Comparison of ENCODE assay signal across 12 cellular contexts in the genomic region with DNA sequence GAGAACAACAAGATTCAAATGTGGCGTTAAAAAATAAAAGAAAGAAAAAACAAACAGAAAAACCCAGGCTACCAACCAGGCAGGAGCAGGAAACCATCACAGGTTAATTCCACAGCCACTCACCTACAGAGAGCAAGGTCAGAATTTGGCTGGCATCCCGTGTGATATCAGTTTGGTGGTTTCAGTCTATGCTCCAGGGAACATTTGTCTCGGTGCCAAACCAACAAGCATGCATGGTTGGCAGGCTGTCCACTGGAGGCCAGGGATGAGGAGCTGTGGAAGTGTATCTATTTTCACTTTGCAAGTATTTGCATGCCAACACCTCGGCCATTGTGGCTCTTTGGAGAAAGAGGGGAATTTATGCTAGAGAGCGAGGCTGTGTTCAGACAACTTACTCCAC. TPM values are rescaled to one million over a fixed set of nuclear protein-coding genes. Genes with fewer than 3 reads are reported as not detected.
DNase-seq lines count a peak whose midpoint lies in the region; ATAC-seq and TF ChIP-seq lines count a peak whose summit lies in the region.
"Had no signal": no experiment of that assay in that cellular context is flagged by ENCODE, and none has a peak within 500 bp of the region (broad histone marks: within the 10 kb centered on the region; RNA-seq: fewer than 3 reads in every experiment).

No MANE protein-coding gene starts in this region.

- no peak overlapping the region for H3K27ac Mint-ChIP-seq in natural killer cell treated with Interleukin-12 subunit alpha and Interleukin-12 subunit beta and Interleukin-15 and Interleukin-18, amount 100 ng/mL, for 72 hours
- H3K27ac Mint-ChIP-seq: activated CD4-positive, alpha-beta T cell treated with anti-CD3 and anti-CD28 coated beads, Interleukin-2, amount 10 ng/mL, durations not matched to agents 7 days and 5 days had no signal

- H3K4me3 ChIP-seq in fibroblast of mammary gland (ENCODE audit: control insufficient read depth, low read depth, low read length) (no peak overlapping the region), prostate gland (no peak overlapping the region), osteoblast (ENCODE audit: insufficient read depth, low read length) (no peak overlapping the region)
- H3K4me3 ChIP-seq: coronary artery had no signal

- H3K27me3 ChIP-seq in prostate gland (replicated peaks; ENCODE audit: insufficient read depth): no peaks in the 10 kb centered on the region
- H3K27me3 ChIP-seq in osteoblast (ENCODE audit: insufficient read depth, low read length): no peaks in the 10 kb centered on the region

- no peaks in the 10 kb centered on the region for H3K4me1 ChIP-seq in prostate gland (replicated peaks)
- no peaks in the 10 kb centered on the region for H3K4me1 ChIP-seq in osteoblast (ENCODE audit: insufficient read depth, low read length)

- ATAC-seq in natural killer cell treated with Interleukin-12 subunit alpha and Interleukin-12 subunit beta and Interleukin-15 and Interleukin-18, amount 100 ng/mL, for 72 hours: no peak
- ATAC-seq in HG02642 (IDR thresholded peaks at IDR 0.05; ENCODE audit: poor library complexity, unreplicated experiment): no peak

- TF ChIP-seq CTCF in fibroblast of mammary gland (conservative IDR thresholded peaks at IDR 0.05; ENCODE audit: control insufficient read depth, insufficient read depth, low read depth, low read length): no peak
- TF ChIP-seq CTCF in prostate gland (IDR thresholded peaks at IDR 0.05): no peak
- no peak for TF ChIP-seq CTCF in osteoblast (IDR thresholded peaks at IDR 0.05; ENCODE audit: extremely low read depth, low read depth, low read length)

- no peak overlapping the region for H3K4me2 ChIP-seq in osteoblast (ENCODE audit: insufficient read depth, low read length)

- no peak overlapping the region for H2AFZ ChIP-seq in osteoblast (ENCODE audit: low read length)

- H3K79me2 ChIP-seq in osteoblast (ENCODE audit: insufficient read depth, low read length): no peaks in the 10 kb centered on the region

- no peaks in the 10 kb centered on the region for H4K20me1 ChIP-seq in osteoblast (ENCODE audit: insufficient read depth, low read length)

- no peaks in the 10 kb centered on the region for H3K36me3 Mint-ChIP-seq in natural killer cell treated with Interleukin-12 subunit alpha and Interleukin-12 subunit beta and Interleukin-15 and Interleukin-18, amount 100 ng/mL, for 72 hours

- no peaks in the 10 kb centered on the region for H3K36me3 ChIP-seq in prostate gland
- no peaks in the 10 kb centered on the region for H3K36me3 ChIP-seq in osteoblast (ENCODE audit: insufficient read depth, low read length)

- intact Hi-C loops in prostate gland (cut with DNase I): no loop called here

- peaks cover 2 to 12% of the 10 kb centered on the region in 2 donors for H3K27me3 Mint-ChIP-seq in natural killer cell treated with Interleukin-12 subunit alpha and Interleukin-12 subunit beta and Interleukin-15 and Interleukin-18, amount 100 ng/mL, for 72 hours
- H3K27me3 Mint-ChIP-seq: activated CD4-positive, alpha-beta T cell treated with anti-CD3 and anti-CD28 coated beads, Interleukin-2, amount 10 ng/mL, durations not matched to agents 7 days and 5 days had no signal

- TF ChIP-seq POLR2A in prostate gland (IDR thresholded peaks at IDR 0.05): no peak

- no peaks in the 10 kb centered on the region for H3K4me1 Mint-ChIP-seq in natural killer cell treated with Interleukin-12 subunit alpha and Interleukin-12 subunit beta and Interleukin-15 and Interleukin-18, amount 100 ng/mL, for 72 hours (ENCODE audit: low read depth in 2 of 2)
- H3K4me1 Mint-ChIP-seq: activated CD4-positive, alpha-beta T cell treated with anti-CD3 and anti-CD28 coated beads, Interleukin-2, amount 10 ng/mL, durations not matched to agents 7 days and 5 days had no signal

- DNase-seq in NCI-H526 (lab: John Stamatoyannopoulos, UW) (peak; percentile 82 to 86), fibroblast of mammary gland (ENCODE audit: low read depth) (peak; percentile 1), prostate gland (ENCODE audit: low spot score) (peak; percentile 7), osteoblast (ENCODE audit: insufficient read length, low spot score, missing footprints) (no peak), HuH-7 (ENCODE audit: low spot score) (no peak)
- DNase-seq in natural killer cell treated with Interleukin-12 subunit alpha and Interleukin-12 subunit beta and Interleukin-15 and Interleukin-18, amount 100 ng/mL, for 72 hours (ENCODE audit: low spot score): no peak
- DNase-seq: activated CD4-positive, alpha-beta T cell treated with anti-CD3 and anti-CD28 coated beads, Interleukin-2, amount 10 ng/mL, durations not matched to agents 7 days and 5 days; activated gamma-delta T cell treated with Interleukin-2 at 50 U/mL for 16 hours; NCI-H524 had no signal

- WGBS in prostate gland: 47% methylated on average over 5 of the region's 5 CpGs

- TF ChIP-seq RAD21 in Ishikawa (IDR thresholded peaks at IDR 0.05; ENCODE audit: low read depth): no peak

- peaks cover 9% of the 10 kb centered on the region for H3K9me3 Mint-ChIP-seq in natural killer cell treated with Interleukin-12 subunit alpha and Interleukin-12 subunit beta and Interleukin-15 and Interleukin-18, amount 100 ng/mL, for 72 hours
- H3K9me3 Mint-ChIP-seq: activated CD4-positive, alpha-beta T cell treated with anti-CD3 and anti-CD28 coated beads, Interleukin-2, amount 10 ng/mL, durations not matched to agents 7 days and 5 days had no signal

- no peak for TF ChIP-seq EP300 in Ishikawa (IDR thresholded peaks at IDR 0.05; ENCODE audit: borderline replicate concordance)

- H3K27ac ChIP-seq in prostate gland (no peak overlapping the region), osteoblast (ENCODE audit: low read depth, low read length) (no peak overlapping the region)
- H3K27ac ChIP-seq: coronary artery had no signal

- H3K9me3 ChIP-seq in prostate gland: no peaks in the 10 kb centered on the region
- H3K9me3 ChIP-seq in osteoblast (ENCODE audit: low read depth, low read length): no peaks in the 10 kb centered on the region

- H3K4me3 Mint-ChIP-seq in natural killer cell treated with Interleukin-12 subunit alpha and Interleukin-12 subunit beta and Interleukin-15 and Interleukin-18, amount 100 ng/mL, for 72 hours: no peak overlapping the region
- H3K4me3 Mint-ChIP-seq: activated CD4-positive, alpha-beta T cell treated with anti-CD3 and anti-CD28 coated beads, Interleukin-2, amount 10 ng/mL, durations not matched to agents 7 days and 5 days had no signal

TF ChIP-seq in Ishikawa, 13 proteins besides CTCF, POLR2A, EP300 and RAD21:
- TF ChIP-seq, protein P1, sequence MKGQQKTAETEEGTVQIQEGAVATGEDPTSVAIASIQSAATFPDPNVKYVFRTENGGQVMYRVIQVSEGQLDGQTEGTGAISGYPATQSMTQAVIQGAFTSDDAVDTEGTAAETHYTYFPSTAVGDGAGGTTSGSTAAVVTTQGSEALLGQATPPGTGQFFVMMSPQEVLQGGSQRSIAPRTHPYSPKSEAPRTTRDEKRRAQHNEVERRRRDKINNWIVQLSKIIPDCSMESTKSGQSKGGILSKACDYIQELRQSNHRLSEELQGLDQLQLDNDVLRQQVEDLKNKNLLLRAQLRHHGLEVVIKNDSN (IDR thresholded peaks at IDR 0.05): no peak
- peak; percentile 37; the same call in 1 of the 2 replicates for TF ChIP-seq NFIC (IDR thresholded peaks at IDR 0.05)
- no peak for TF ChIP-seq TEAD4 (IDR thresholded peaks at IDR 0.05)
- TF ChIP-seq FOXM1 (IDR thresholded peaks at IDR 0.05; ENCODE audit: borderline replicate concordance, low read depth): no peak
- no peak for TF ChIP-seq CEBPB (IDR thresholded peaks at IDR 0.05)
- TF ChIP-seq YY1 (IDR thresholded peaks at IDR 0.05; ENCODE audit: low read depth): no peak
- no peak for TF ChIP-seq TAF1 (IDR thresholded peaks at IDR 0.05; ENCODE audit: low read depth)
- TF ChIP-seq, protein P2, sequence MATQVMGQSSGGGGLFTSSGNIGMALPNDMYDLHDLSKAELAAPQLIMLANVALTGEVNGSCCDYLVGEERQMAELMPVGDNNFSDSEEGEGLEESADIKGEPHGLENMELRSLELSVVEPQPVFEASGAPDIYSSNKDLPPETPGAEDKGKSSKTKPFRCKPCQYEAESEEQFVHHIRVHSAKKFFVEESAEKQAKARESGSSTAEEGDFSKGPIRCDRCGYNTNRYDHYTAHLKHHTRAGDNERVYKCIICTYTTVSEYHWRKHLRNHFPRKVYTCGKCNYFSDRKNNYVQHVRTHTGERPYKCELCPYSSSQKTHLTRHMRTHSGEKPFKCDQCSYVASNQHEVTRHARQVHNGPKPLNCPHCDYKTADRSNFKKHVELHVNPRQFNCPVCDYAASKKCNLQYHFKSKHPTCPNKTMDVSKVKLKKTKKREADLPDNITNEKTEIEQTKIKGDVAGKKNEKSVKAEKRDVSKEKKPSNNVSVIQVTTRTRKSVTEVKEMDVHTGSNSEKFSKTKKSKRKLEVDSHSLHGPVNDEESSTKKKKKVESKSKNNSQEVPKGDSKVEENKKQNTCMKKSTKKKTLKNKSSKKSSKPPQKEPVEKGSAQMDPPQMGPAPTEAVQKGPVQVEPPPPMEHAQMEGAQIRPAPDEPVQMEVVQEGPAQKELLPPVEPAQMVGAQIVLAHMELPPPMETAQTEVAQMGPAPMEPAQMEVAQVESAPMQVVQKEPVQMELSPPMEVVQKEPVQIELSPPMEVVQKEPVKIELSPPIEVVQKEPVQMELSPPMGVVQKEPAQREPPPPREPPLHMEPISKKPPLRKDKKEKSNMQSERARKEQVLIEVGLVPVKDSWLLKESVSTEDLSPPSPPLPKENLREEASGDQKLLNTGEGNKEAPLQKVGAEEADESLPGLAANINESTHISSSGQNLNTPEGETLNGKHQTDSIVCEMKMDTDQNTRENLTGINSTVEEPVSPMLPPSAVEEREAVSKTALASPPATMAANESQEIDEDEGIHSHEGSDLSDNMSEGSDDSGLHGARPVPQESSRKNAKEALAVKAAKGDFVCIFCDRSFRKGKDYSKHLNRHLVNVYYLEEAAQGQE (IDR thresholded peaks at IDR 0.05; ENCODE audit: low read depth): no peak
TF ChIP-seq in Ishikawa: peak in this region for 1.

RNA-seq across cellular contexts. Expression of gene PROX1, which starts 53.1 kb away (rescaled TPM):
- total RNA-seq in prostate gland: 1 to 10 TPM; 1.1 to 6.2 TPM
- total RNA-seq in osteoblast: under 0.01 TPM in 2 replicates
- total RNA-seq in natural killer cell treated with Interleukin-12 subunit alpha and Interleukin-12 subunit beta and Interleukin-15 and Interleukin-18, amount 100 ng/mL, for 72 hours: not detected

Comparison
In these comparisons a context has a peak if more than half of its experiments do, and no peak if none do; other contexts are left out.
1. DNase-seq: peak in NCI-H526 (2 of 2), fibroblast of mammary gland (single experiment) and prostate gland (single experiment); none in osteoblast (single experiment), natural killer cell treated with Interleukin-12 subunit alpha and Interleukin-12 subunit beta and Interleukin-15 and Interleukin-18, amount 100 ng/mL, for 72 hours (single experiment) and HuH-7 (single experiment).